In the genomic region with DNA sequence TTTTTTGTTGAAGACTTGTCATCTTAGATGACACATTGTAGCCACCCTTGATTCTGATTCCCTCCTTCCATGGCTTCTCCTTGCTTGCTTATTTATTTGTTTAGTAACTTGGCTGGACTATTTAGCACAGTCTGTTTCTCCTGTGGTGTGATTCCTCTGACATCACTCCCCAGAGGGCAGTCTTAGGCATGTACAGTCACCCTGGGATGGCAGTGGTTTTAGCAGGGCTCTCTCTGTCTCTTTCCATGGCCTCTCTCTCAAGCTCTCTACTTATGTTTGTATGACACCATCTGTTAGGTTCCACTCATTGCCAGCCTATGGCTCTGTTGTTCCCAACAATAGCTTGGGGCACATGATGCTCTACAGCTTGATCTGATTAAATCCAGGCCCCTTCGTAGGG, we compare ENCODE assay signal across 14 cellular contexts.
DNase-seq lines count a peak whose midpoint lies in the region; ATAC-seq, FAIRE-seq and TF ChIP-seq lines count a peak whose summit lies in the region.
"Had no signal": no experiment of that assay in that cellular context is flagged by ENCODE, and none has a peak within 500 bp of the region (broad histone marks: within the 10 kb centered on the region; RNA-seq: fewer than 3 reads in every experiment).

No MANE protein-coding gene starts in this region.

- peaks cover 5% of the 10 kb centered on the region for H3K4me1 Mint-ChIP-seq in activated CD8-positive, alpha-beta T cell treated with anti-CD3 and anti-CD28 coated beads for 36 hours (ENCODE audit: low read depth)
- no peaks in the 10 kb centered on the region for H3K4me1 Mint-ChIP-seq in activated CD8-positive, alpha-beta T cell treated with anti-CD3 and anti-CD28 coated beads, Interleukin-2, amount 10 ng/mL, durations not matched to agents 7 days and 5 days (ENCODE audit: low read depth)
- H3K4me1 Mint-ChIP-seq: activated naive CD4-positive, alpha-beta T cell treated with anti-CD3 and anti-CD28 coated beads, Interleukin-2, amount 10 ng/mL, durations not matched to agents 7 days and 5 days had no signal

- TF ChIP-seq CTCF in activated CD8-positive, alpha-beta T cell treated with anti-CD3 and anti-CD28 coated beads for 36 hours (IDR thresholded peaks at IDR 0.05): no peak
- no peak for TF ChIP-seq CTCF in bronchial epithelial cell (IDR thresholded peaks at IDR 0.05; ENCODE audit: insufficient read depth, low read length, severe bottlenecking)

- H3K36me3 Mint-ChIP-seq in activated CD8-positive, alpha-beta T cell treated with anti-CD3 and anti-CD28 coated beads for 36 hours (ENCODE audit: low read depth): no peaks in the 10 kb centered on the region
- no peaks in the 10 kb centered on the region for H3K36me3 Mint-ChIP-seq in activated CD8-positive, alpha-beta T cell treated with anti-CD3 and anti-CD28 coated beads, Interleukin-2, amount 10 ng/mL, durations not matched to agents 7 days and 5 days (ENCODE audit: low read depth)
- H3K36me3 Mint-ChIP-seq: activated naive CD4-positive, alpha-beta T cell treated with anti-CD3 and anti-CD28 coated beads, Interleukin-2, amount 10 ng/mL, durations not matched to agents 7 days and 5 days had no signal

- peaks cover 7% of the 10 kb centered on the region for H3K9me3 Mint-ChIP-seq in activated CD8-positive, alpha-beta T cell treated with anti-CD3 and anti-CD28 coated beads for 36 hours
- H3K9me3 Mint-ChIP-seq in activated CD8-positive, alpha-beta T cell treated with anti-CD3 and anti-CD28 coated beads, Interleukin-2, amount 10 ng/mL, durations not matched to agents 7 days and 5 days (ENCODE audit: insufficient read depth): no peaks in the 10 kb centered on the region
- H3K9me3 Mint-ChIP-seq: activated naive CD4-positive, alpha-beta T cell treated with anti-CD3 and anti-CD28 coated beads, Interleukin-2, amount 10 ng/mL, durations not matched to agents 7 days and 5 days had no signal

- POLR2A ChIA-PET in activated CD8-positive, alpha-beta T cell treated with anti-CD3 and anti-CD28 coated beads for 36 hours (lab: Charles Lee): no interaction called here
- POLR2A ChIA-PET in activated CD8-positive, alpha-beta T cell treated with anti-CD3 and anti-CD28 coated beads, Interleukin-2, amount 10 ng/mL, durations not matched to agents 7 days and 5 days (lab: Charles Lee): no interaction called here

- no peak overlapping the region for H3K4me3 Mint-ChIP-seq in activated CD8-positive, alpha-beta T cell treated with anti-CD3 and anti-CD28 coated beads for 36 hours
- H3K4me3 Mint-ChIP-seq in activated CD8-positive, alpha-beta T cell treated with anti-CD3 and anti-CD28 coated beads, Interleukin-2, amount 10 ng/mL, durations not matched to agents 7 days and 5 days: no peak overlapping the region
- H3K4me3 Mint-ChIP-seq: activated naive CD4-positive, alpha-beta T cell treated with anti-CD3 and anti-CD28 coated beads, Interleukin-2, amount 10 ng/mL, durations not matched to agents 7 days and 5 days had no signal

- H3K27me3 Mint-ChIP-seq in activated CD8-positive, alpha-beta T cell treated with anti-CD3 and anti-CD28 coated beads for 36 hours: no peaks in the 10 kb centered on the region
- peaks cover 5% of the 10 kb centered on the region for H3K27me3 Mint-ChIP-seq in activated CD8-positive, alpha-beta T cell treated with anti-CD3 and anti-CD28 coated beads, Interleukin-2, amount 10 ng/mL, durations not matched to agents 7 days and 5 days (ENCODE audit: low read depth)

- H3K27ac Mint-ChIP-seq in activated CD8-positive, alpha-beta T cell treated with anti-CD3 and anti-CD28 coated beads for 36 hours: no peak overlapping the region
- no peak overlapping the region for H3K27ac Mint-ChIP-seq in activated CD8-positive, alpha-beta T cell treated with anti-CD3 and anti-CD28 coated beads, Interleukin-2, amount 10 ng/mL, durations not matched to agents 7 days and 5 days
- H3K27ac Mint-ChIP-seq: activated naive CD4-positive, alpha-beta T cell treated with anti-CD3 and anti-CD28 coated beads, Interleukin-2, amount 10 ng/mL, durations not matched to agents 7 days and 5 days had no signal

- H3K4me3 ChIP-seq in bronchial epithelial cell (ENCODE audit: low read depth, low read length): no peak overlapping the region

- intact Hi-C loops in activated CD8-positive, alpha-beta T cell treated with anti-CD3 and anti-CD28 coated beads for 36 hours (cut with micrococcal nuclease): no loop called here

- no peaks in the 10 kb centered on the region for H3K36me3 ChIP-seq in bronchial epithelial cell (ENCODE audit: control insufficient read depth, insufficient read depth, low read length)

- DNase-seq in activated CD8-positive, alpha-beta T cell treated with anti-CD3 and anti-CD28 coated beads for 36 hours: no peak
- DNase-seq in activated CD8-positive, alpha-beta T cell treated with anti-CD3 and anti-CD28 coated beads, Interleukin-2, amount 10 ng/mL, durations not matched to agents 7 days and 5 days: no peak
- DNase-seq in bronchial epithelial cell (ENCODE audit: low read depth): peak; percentile 35
- DNase-seq in stromal cell of bone marrow (ENCODE audit: low read depth): peak; percentile 26
- no peak for DNase-seq in activated gamma-delta T cell treated with Interleukin-2 at 50 U/mL for 16 hours
- DNase-seq in stimulated activated CD4-positive, alpha-beta T cell treated with anti-CD3 and anti-CD28 coated beads, Interleukin-2, amount 100 ng/mL, for 24 hours: no peak
- DNase-seq in NCI-H1930 (lab: John Stamatoyannopoulos, UW): no peak
- DNase-seq: activated CD4-positive, alpha-beta T cell treated with anti-CD3 and anti-CD28 coated beads, Interleukin-2, amount 50 U/mL, for 4 hours; activated naive CD4-positive, alpha-beta T cell treated with anti-CD3 and anti-CD28 coated beads, Interleukin-2, amount 10 ng/mL, durations not matched to agents 7 days and 5 days; GOT3; mesendoderm; NCI-H187; occipital lobe had no signal

- CTCF ChIA-PET in activated CD8-positive, alpha-beta T cell treated with anti-CD3 and anti-CD28 coated beads for 36 hours (lab: Charles Lee): interaction anchor here (6.8 to 8.1 kb wide), 2 partner anchors 8 to 20 kb away, joined by 49 to 68 read pairs; no protein-coding TSS in a partner anchor
- CTCF ChIA-PET in activated CD8-positive, alpha-beta T cell treated with anti-CD3 and anti-CD28 coated beads, Interleukin-2, amount 10 ng/mL, durations not matched to agents 7 days and 5 days (lab: Charles Lee): interaction anchor here (1.3 kb wide), 1 partner anchor 20 kb away, joined by 3 read pairs; no protein-coding TSS in a partner anchor

- peak; percentile 65 for ATAC-seq in activated CD8-positive, alpha-beta T cell treated with anti-CD3 and anti-CD28 coated beads for 36 hours
- ATAC-seq in activated CD8-positive, alpha-beta T cell treated with anti-CD3 and anti-CD28 coated beads, Interleukin-2, amount 10 ng/mL, durations not matched to agents 7 days and 5 days: no peak
- ATAC-seq in HG03439 (IDR thresholded peaks at IDR 0.05; ENCODE audit: unreplicated experiment): peak; percentile 55

- H3K27me3 ChIP-seq in bronchial epithelial cell (ENCODE audit: control insufficient read depth, insufficient read depth, low read length): no peaks in the 10 kb centered on the region

- peak; percentile 84 for FAIRE-seq in bronchial epithelial cell (lab: Jason Lieb, UNC)

Comparison
In these comparisons a context has a peak if more than half of its experiments do, and no peak if none do; other contexts are left out.
1. DNase-seq: peak in bronchial epithelial cell (single experiment) and stromal cell of bone marrow (single experiment); none in activated CD8-positive, alpha-beta T cell treated with anti-CD3 and anti-CD28 coated beads for 36 hours (single experiment), activated CD8-positive, alpha-beta T cell treated with anti-CD3 and anti-CD28 coated beads, Interleukin-2, amount 10 ng/mL, durations not matched to agents 7 days and 5 days (single experiment), activated gamma-delta T cell treated with Interleukin-2 at 50 U/mL for 16 hours (single experiment), stimulated activated CD4-positive, alpha-beta T cell treated with anti-CD3 and anti-CD28 coated beads, Interleukin-2, amount 100 ng/mL, for 24 hours (0 of 2) and NCI-H1930 (0 of 2).